8 cellular contexts compared by ENCODE assay signal in the genomic region with DNA sequence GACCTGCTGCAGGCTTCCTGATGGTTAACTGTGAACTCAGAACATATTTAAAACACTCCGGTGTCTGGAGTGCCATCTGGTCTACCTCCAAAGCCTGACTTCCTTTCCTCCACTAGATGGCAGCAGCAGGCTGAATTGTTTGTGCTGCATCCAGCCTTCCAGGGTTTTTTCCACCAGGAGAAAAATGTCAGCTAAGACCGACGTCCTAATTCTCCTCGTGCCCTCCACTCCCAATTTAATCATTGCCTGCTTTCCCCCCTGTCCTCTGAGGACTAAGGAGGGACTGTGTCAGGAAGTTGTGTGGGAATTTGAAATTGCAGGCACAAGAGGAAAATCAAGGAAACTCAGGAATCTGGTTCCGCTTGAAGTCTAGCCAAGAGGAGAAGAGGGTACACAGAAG.
DNase-seq lines count a peak whose midpoint lies in the region; ATAC-seq and TF ChIP-seq lines count a peak whose summit lies in the region.

No MANE protein-coding gene starts in this region.

- no peaks in the 10 kb centered on the region for H3K9me3 ChIP-seq in SJSA1 (replicated peaks)
- H3K9me3 ChIP-seq in cardiac muscle cell (ENCODE audit: low read depth) = no peaks in the 10 kb centered on the region

- H3K27ac Mint-ChIP-seq in activated naive CD8-positive, alpha-beta T cell treated with anti-CD3 and anti-CD28 coated beads, Interleukin-2, amount 10 ng/mL, durations not matched to agents 7 days and 5 days = no peak overlapping the region
- H3K27ac Mint-ChIP-seq in progenitor cell of endocrine pancreas = peak overlapping the region; percentile 80

- H3K4me3 Mint-ChIP-seq in activated naive CD8-positive, alpha-beta T cell treated with anti-CD3 and anti-CD28 coated beads, Interleukin-2, amount 10 ng/mL, durations not matched to agents 7 days and 5 days = no peak overlapping the region
- H3K4me3 Mint-ChIP-seq in progenitor cell of endocrine pancreas (ENCODE audit: low read depth) = no peak overlapping the region

- peak; percentile 33 for ATAC-seq in activated naive CD8-positive, alpha-beta T cell treated with anti-CD3 and anti-CD28 coated beads, Interleukin-2, amount 10 ng/mL, durations not matched to agents 7 days and 5 days (ENCODE audit: low read depth)
- ATAC-seq in GM21515 (IDR thresholded peaks at IDR 0.05; ENCODE audit: unreplicated experiment) (no peak), HG02678 (IDR thresholded peaks at IDR 0.05; ENCODE audit: unreplicated experiment) (no peak)

- peaks cover 34% of the 10 kb centered on the region for H3K27me3 Mint-ChIP-seq in activated naive CD8-positive, alpha-beta T cell treated with anti-CD3 and anti-CD28 coated beads, Interleukin-2, amount 10 ng/mL, durations not matched to agents 7 days and 5 days
- H3K27me3 Mint-ChIP-seq in progenitor cell of endocrine pancreas = no peaks in the 10 kb centered on the region

- peaks cover 15% of the 10 kb centered on the region for H3K4me1 Mint-ChIP-seq in activated naive CD8-positive, alpha-beta T cell treated with anti-CD3 and anti-CD28 coated beads, Interleukin-2, amount 10 ng/mL, durations not matched to agents 7 days and 5 days
- peaks cover 4% of the 10 kb centered on the region for H3K4me1 Mint-ChIP-seq in progenitor cell of endocrine pancreas (ENCODE audit: low read depth)

- peak; percentile 78 for DNase-seq in Daoy (ENCODE audit: low read depth)
- DNase-seq in LoVo (ENCODE audit: low spot score) = peak; percentile 80
- DNase-seq in SJSA1 (ENCODE audit: low read depth in 1 of 2, low spot score in 2 of 2) = peak; percentile 45 to 66
- DNase-seq in activated naive CD8-positive, alpha-beta T cell treated with anti-CD3 and anti-CD28 coated beads, Interleukin-2, amount 10 ng/mL, durations not matched to agents 7 days and 5 days = peak; percentile 52
- peak; percentile 82 to 88 for DNase-seq in cardiac muscle cell (ENCODE audit: low read depth in 1 of 2, low spot score in 1 of 2)
- DNase-seq in progenitor cell of endocrine pancreas (ENCODE audit: low spot score, unreplicated experiment) = peak; percentile 68

- H3K27me3 ChIP-seq in SJSA1 (replicated peaks) (no peaks in the 10 kb centered on the region), cardiac muscle cell (no peaks in the 10 kb centered on the region)

- POLR2A ChIA-PET in activated naive CD8-positive, alpha-beta T cell treated with anti-CD3 and anti-CD28 coated beads, Interleukin-2, amount 10 ng/mL, durations not matched to agents 7 days and 5 days (lab: Charles Lee) = interaction anchor here (1.3 kb wide), 2 partner anchors 72 to 75 kb away, joined by 3 to 4 read pairs; no protein-coding TSS in a partner anchor

- H3K4me1 ChIP-seq in SJSA1 (replicated peaks) (peaks cover 1% of the 10 kb centered on the region), cardiac muscle cell (ENCODE audit: low read depth) (peaks cover 6% of the 10 kb centered on the region)

- H3K9me3 Mint-ChIP-seq in activated naive CD8-positive, alpha-beta T cell treated with anti-CD3 and anti-CD28 coated beads, Interleukin-2, amount 10 ng/mL, durations not matched to agents 7 days and 5 days = no peaks in the 10 kb centered on the region
- H3K9me3 Mint-ChIP-seq in progenitor cell of endocrine pancreas (ENCODE audit: low read depth) = no peaks in the 10 kb centered on the region

- H3K27ac ChIP-seq in SJSA1 = no peak overlapping the region
- H3K27ac ChIP-seq in cardiac muscle cell = no peak overlapping the region

- no peak overlapping the region for H3K4me3 ChIP-seq in SJSA1
- no peak overlapping the region for H3K4me3 ChIP-seq in cardiac muscle cell

- H3K36me3 ChIP-seq in SJSA1 = no peaks in the 10 kb centered on the region
- no peaks in the 10 kb centered on the region for H3K36me3 ChIP-seq in cardiac muscle cell

- H3K36me3 Mint-ChIP-seq in activated naive CD8-positive, alpha-beta T cell treated with anti-CD3 and anti-CD28 coated beads, Interleukin-2, amount 10 ng/mL, durations not matched to agents 7 days and 5 days = no peaks in the 10 kb centered on the region
- peaks cover 2% of the 10 kb centered on the region for H3K36me3 Mint-ChIP-seq in progenitor cell of endocrine pancreas (ENCODE audit: insufficient read depth)

- TF ChIP-seq CTCF in cardiac muscle cell (IDR thresholded peaks at IDR 0.05; ENCODE audit: low read depth, low read length) (peak; percentile 88), progenitor cell of endocrine pancreas (IDR thresholded peaks at IDR 0.05; ENCODE audit: unreplicated experiment) (peak; percentile 92)
